ENCODE assay signal across 13 cellular contexts in the genomic region with DNA sequence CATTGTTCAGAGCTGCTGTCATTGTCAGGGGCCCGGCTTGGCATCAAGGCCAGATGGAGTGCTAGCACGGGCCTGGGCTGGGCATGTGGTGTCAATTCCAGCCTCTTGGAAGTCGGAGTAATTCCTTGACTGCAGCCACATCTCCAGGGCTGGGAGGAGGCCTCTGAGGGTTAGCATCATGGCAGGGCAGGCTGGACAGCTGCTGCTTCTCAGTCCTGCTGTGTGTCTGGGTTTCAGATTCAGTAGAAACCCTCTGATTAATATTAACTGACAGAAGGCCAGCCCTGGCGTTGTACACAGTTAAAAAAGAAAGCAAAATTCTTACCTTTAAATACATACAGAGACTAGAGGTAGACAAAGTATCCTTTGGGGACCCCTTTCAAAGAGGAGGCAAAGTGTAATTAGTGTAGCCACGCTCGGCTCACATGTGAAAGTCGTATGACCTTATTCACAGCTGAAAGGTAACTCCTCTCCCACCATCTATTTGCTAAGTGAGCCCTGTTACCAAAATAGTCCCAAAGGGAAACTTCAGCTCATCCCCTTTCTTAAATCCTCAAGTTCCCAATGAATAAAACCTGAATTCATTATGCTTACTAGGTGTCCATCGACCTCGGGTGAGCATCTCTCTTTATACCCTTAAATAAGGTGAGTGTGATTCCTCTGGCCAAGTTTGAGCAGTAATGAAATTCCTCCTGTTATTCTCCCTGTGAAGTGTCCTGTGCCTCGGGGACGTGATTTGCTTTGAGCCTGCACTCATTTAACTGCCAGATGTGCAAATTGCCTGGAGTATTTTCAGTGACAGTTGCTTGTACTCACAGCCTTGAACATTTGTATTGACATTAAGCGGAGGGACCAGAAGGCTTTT.
DNase-seq lines count a peak whose midpoint lies in the region; ATAC-seq and TF ChIP-seq lines count a peak whose summit lies in the region.
"Had no signal": no experiment of that assay in that cellular context is flagged by ENCODE, and none has a peak within 500 bp of the region (broad histone marks: within the 10 kb centered on the region; RNA-seq: fewer than 3 reads in every experiment).

No MANE protein-coding gene starts in this region.

- H3K4me3 ChIP-seq in gastroesophageal sphincter, result no peak overlapping the region
- no peak overlapping the region for H3K4me3 ChIP-seq in psoas muscle

- H3K27me3 ChIP-seq in gastroesophageal sphincter, result peaks cover 5% of the 10 kb centered on the region
- peaks cover 0 to 2% (median 0%) of the 10 kb centered on the region in 3 donors for H3K27me3 ChIP-seq in psoas muscle (ENCODE audit: insufficient read depth in 3 of 3, low read length in 2 of 3)

- H3K9me3 Mint-ChIP-seq in glutamatergic neuron (ENCODE audit: unreplicated experiment), result peaks cover 9% of the 10 kb centered on the region
- H3K9me3 Mint-ChIP-seq: T-helper 1 cell treated with Interleukin-12 subunit alpha and Interleukin-12 subunit beta and Interleukin-4 antibody, amounts not matched to agents 30 μg/mL and 1 μg/mL, for 36 hours had no signal

- TF ChIP-seq CTCF in glutamatergic neuron (IDR thresholded peaks at IDR 0.05; ENCODE audit: partially characterized antibody, unreplicated experiment) (no peak), gastroesophageal sphincter (IDR thresholded peaks at IDR 0.05) (no peak), psoas muscle (IDR thresholded peaks at IDR 0.05) (no peak)

- H3K4me1 ChIP-seq in gastroesophageal sphincter (no peaks in the 10 kb centered on the region), psoas muscle (no peaks in the 10 kb centered on the region)

- intact Hi-C loops in psoas muscle (cut with DNase I), result no loop called here

- peak overlapping the region; percentile 61 for H3K4me3 Mint-ChIP-seq in glutamatergic neuron (ENCODE audit: unreplicated experiment)
- H3K4me3 Mint-ChIP-seq: T-helper 1 cell treated with Interleukin-12 subunit alpha and Interleukin-12 subunit beta and Interleukin-4 antibody, amounts not matched to agents 30 μg/mL and 1 μg/mL, for 36 hours had no signal

- ATAC-seq in GM18519 (IDR thresholded peaks at IDR 0.05; ENCODE audit: low FRiP score, unreplicated experiment), result peak; percentile 43
- peak; percentile 81 for ATAC-seq in GM21423 (IDR thresholded peaks at IDR 0.05; ENCODE audit: unreplicated experiment)
- peak; percentile 73 for ATAC-seq in HG03175 (IDR thresholded peaks at IDR 0.05; ENCODE audit: unreplicated experiment)
- ATAC-seq in gastroesophageal sphincter, result no peak
- no peak for ATAC-seq in left lobe of liver
- ATAC-seq in psoas muscle, result no peak

- H3K27ac ChIP-seq in gastroesophageal sphincter (no peak overlapping the region), psoas muscle (no peak overlapping the region)

- DNase-seq in glutamatergic neuron, result peak; percentile 68
- no peak for DNase-seq in NCI-H187 treated with DMSO at 0.1 percent for 48 hours (lab: John Stamatoyannopoulos, UW)
- DNase-seq in left lobe of liver (ENCODE audit: low spot score), result no peak
- no peak for DNase-seq in psoas muscle
- DNase-seq: DMS53; kidney; NCI-H2081; stimulated activated CD4-positive, alpha-beta T cell treated with anti-CD3 and anti-CD28 coated beads, Interleukin-15, amount 100 ng/mL, for 24 hours had no signal

- 45 to 76% methylated on average over 6 to 10 of the region's 12 CpGs for WGBS in gastroesophageal sphincter (ENCODE audit: low coverage in 1 of 2), 2 donors
- WGBS in psoas muscle, 3 donors, result 38 to 42% (median 40%) methylated on average over 12 of the region's 12 CpGs

- H3K27me3 Mint-ChIP-seq in glutamatergic neuron (ENCODE audit: unreplicated experiment), result peaks cover 3% of the 10 kb centered on the region

- no peaks in the 10 kb centered on the region for H3K36me3 ChIP-seq in gastroesophageal sphincter
- no peaks in the 10 kb centered on the region for H3K36me3 ChIP-seq in psoas muscle (ENCODE audit: insufficient read depth in 1 of 2, low read depth in 1 of 2)

- H3K36me3 Mint-ChIP-seq in glutamatergic neuron (ENCODE audit: unreplicated experiment), result no peaks in the 10 kb centered on the region

- peak overlapping the region; percentile 41 for H3K27ac Mint-ChIP-seq in glutamatergic neuron (ENCODE audit: unreplicated experiment)
- H3K27ac Mint-ChIP-seq: T-helper 1 cell treated with Interleukin-12 subunit alpha and Interleukin-12 subunit beta and Interleukin-4 antibody, amounts not matched to agents 30 μg/mL and 1 μg/mL, for 36 hours had no signal

- H3K9me3 ChIP-seq in gastroesophageal sphincter (no peaks in the 10 kb centered on the region), psoas muscle (no peaks in the 10 kb centered on the region)

- TF ChIP-seq POLR2A in gastroesophageal sphincter (IDR thresholded peaks at IDR 0.05), result no peak

- no peak for TF ChIP-seq EP300 in gastroesophageal sphincter (IDR thresholded peaks at IDR 0.05)

- peaks cover 38% of the 10 kb centered on the region for H3K4me1 Mint-ChIP-seq in glutamatergic neuron (ENCODE audit: low read depth, unreplicated experiment)

Comparison
In these comparisons a context has a peak if more than half of its experiments do, and no peak if none do; other contexts are left out.
1. ATAC-seq: peak in GM18519 (single experiment), GM21423 (single experiment) and HG03175 (single experiment); none in gastroesophageal sphincter (single experiment), left lobe of liver (single experiment) and psoas muscle (0 of 4).